In genomic region chr17:57892820-57893595, GRCh38 we compare ENCODE assay signal across 9 cellular contexts. TPM values are rescaled to one million over a fixed set of nuclear protein-coding genes. Genes with fewer than 3 reads are reported as not detected.
DNase-seq lines count a peak whose midpoint lies in the region; ATAC-seq and TF ChIP-seq lines count a peak whose summit lies in the region.
"Had no signal": no experiment of that assay in that cellular context is flagged by ENCODE, and none has a peak within 500 bp of the region (broad histone marks: within the 10 kb centered on the region; RNA-seq: fewer than 3 reads in every experiment).

No MANE protein-coding gene starts in this region.

- H3K9me3 ChIP-seq in HUES48 (ENCODE audit: control insufficient read depth, insufficient read depth, low read length) (no peaks in the 10 kb centered on the region), SJSA1 (replicated peaks) (no peaks in the 10 kb centered on the region), tibial artery (no peaks in the 10 kb centered on the region)

- H3K36me3 ChIP-seq in HUES48 (ENCODE audit: control insufficient read depth, insufficient read depth, low read length) (no peaks in the 10 kb centered on the region), SJSA1 (peaks cover 7% of the 10 kb centered on the region; the same call in 1 of the 2 replicates), tibial artery (no peaks in the 10 kb centered on the region)

- no peaks in the 10 kb centered on the region for H3K9me3 Mint-ChIP-seq in mesothelial cell of epicardium
- H3K9me3 Mint-ChIP-seq in activated CD4-positive, alpha-beta T cell treated with anti-CD3 and anti-CD28 coated beads, Interleukin-2, amount 10 ng/mL, durations not matched to agents 24 days and 14 days, result no peaks in the 10 kb centered on the region
- H3K9me3 Mint-ChIP-seq: naive B cell had no signal

- H3K27me3 ChIP-seq in HUES48 (ENCODE audit: control insufficient read depth, insufficient read depth, low read length) (no peaks in the 10 kb centered on the region), SJSA1 (replicated peaks) (no peaks in the 10 kb centered on the region), tibial artery (no peaks in the 10 kb centered on the region)

- no peak overlapping the region for H3K9ac ChIP-seq in HUES48 (ENCODE audit: low read depth, low read length)

- H3K4me3 ChIP-seq in HUES48 (ENCODE audit: low read depth, low read length) (no peak overlapping the region), SJSA1 (no peak overlapping the region), epithelial cell of proximal tubule (ENCODE audit: low read depth, low read length) (peak overlapping the region; percentile 50), tibial artery (peak overlapping the region; percentile 12 to 19)

- H3K4me1 ChIP-seq in HUES48 (ENCODE audit: control insufficient read depth, insufficient read depth, low read length) (peaks cover 13% of the 10 kb centered on the region), SJSA1 (replicated peaks) (peaks cover 52% of the 10 kb centered on the region), tibial artery (peaks cover 10 to 88% (median 81%) of the 10 kb centered on the region in 4 donors)

- no peaks in the 10 kb centered on the region for H3K36me3 Mint-ChIP-seq in mesothelial cell of epicardium
- H3K36me3 Mint-ChIP-seq in activated CD4-positive, alpha-beta T cell treated with anti-CD3 and anti-CD28 coated beads, Interleukin-2, amount 10 ng/mL, durations not matched to agents 24 days and 14 days (ENCODE audit: low read depth), result no peaks in the 10 kb centered on the region
- H3K36me3 Mint-ChIP-seq: naive B cell had no signal

- DNase-seq in AML-193 (lab: John Stamatoyannopoulos, UW) (peak; percentile 99), SJSA1 (ENCODE audit: low read depth in 1 of 2, low spot score in 2 of 2) (peak; percentile 94), epithelial cell of proximal tubule (ENCODE audit: low read depth) (peak; percentile 91), mesothelial cell of epicardium (ENCODE audit: low spot score in 2 of 2, unreplicated experiment in 2 of 2) (peak in 1 of 2 experiments; percentile 60), tibial artery (peak; percentile 98)
- no peak for DNase-seq in activated CD4-positive, alpha-beta T cell treated with anti-CD3 and anti-CD28 coated beads, Interleukin-2, amount 10 ng/mL, durations not matched to agents 24 days and 14 days

- H3K4me1 Mint-ChIP-seq in mesothelial cell of epicardium, result peaks cover 31% of the 10 kb centered on the region
- peaks cover 6% of the 10 kb centered on the region for H3K4me1 Mint-ChIP-seq in activated CD4-positive, alpha-beta T cell treated with anti-CD3 and anti-CD28 coated beads, Interleukin-2, amount 10 ng/mL, durations not matched to agents 24 days and 14 days

- peak overlapping the region; percentile 96 for H3K27ac Mint-ChIP-seq in mesothelial cell of epicardium
- H3K27ac Mint-ChIP-seq in activated CD4-positive, alpha-beta T cell treated with anti-CD3 and anti-CD28 coated beads, Interleukin-2, amount 10 ng/mL, durations not matched to agents 24 days and 14 days, result no peak overlapping the region

- intact Hi-C loops in tibial artery (cut with DNase I; ENCODE audit: low total_unique reads), result loop anchor here (5.0 kb wide), 1 partner anchor 54 kb away; no protein-coding TSS in a partner anchor
- intact Hi-C loops in activated CD4-positive, alpha-beta T cell treated with anti-CD3 and anti-CD28 coated beads, Interleukin-2, amount 10 ng/mL, durations not matched to agents 24 days and 14 days (cut with micrococcal nuclease), result loop anchor here (1.0 to 2.0 kb wide), 2 partner anchors 102 to 220 kb away; no protein-coding TSS in a partner anchor

- no peaks in the 10 kb centered on the region for H3K27me3 Mint-ChIP-seq in mesothelial cell of epicardium (ENCODE audit: low read depth)
- H3K27me3 Mint-ChIP-seq in activated CD4-positive, alpha-beta T cell treated with anti-CD3 and anti-CD28 coated beads, Interleukin-2, amount 10 ng/mL, durations not matched to agents 24 days and 14 days, result peaks cover 3% of the 10 kb centered on the region

- no peak for ATAC-seq in GM18520 (IDR thresholded peaks at IDR 0.05; ENCODE audit: unreplicated experiment)

- TF ChIP-seq CTCF in epithelial cell of proximal tubule (conservative IDR thresholded peaks at IDR 0.05; ENCODE audit: low read depth, low read length) (no peak), mesothelial cell of epicardium (IDR thresholded peaks at IDR 0.05; ENCODE audit: unreplicated experiment) (no peak), tibial artery (IDR thresholded peaks at IDR 0.05) (no peak)

- H3K27ac ChIP-seq in HUES48 (ENCODE audit: low read depth, low read length) (peak overlapping the region; percentile 83), SJSA1 (peak overlapping the region; percentile 93), tibial artery (peak overlapping the region; percentile 87 to 93)

- peak overlapping the region; percentile 45 for H3K4me3 Mint-ChIP-seq in mesothelial cell of epicardium
- no peak overlapping the region for H3K4me3 Mint-ChIP-seq in activated CD4-positive, alpha-beta T cell treated with anti-CD3 and anti-CD28 coated beads, Interleukin-2, amount 10 ng/mL, durations not matched to agents 24 days and 14 days

RNA-seq across cellular contexts. Expression of gene MRPS23, which starts 43.2 kb away (rescaled TPM):
- total RNA-seq in SJSA1 (2014; rRNA removed; shearing (Covaris generic)), result 59.2 and 83.4 TPM in 2 replicates
- total RNA-seq in epithelial cell of proximal tubule, result 27.0 and 82.9 TPM in 2 replicates
- total RNA-seq in mesothelial cell of epicardium, result 39.9 to 44.5 TPM (median 42.1 TPM) in 3 replicates
- 83.3 and 84.8 TPM in 2 replicates for total RNA-seq in activated CD4-positive, alpha-beta T cell treated with anti-CD3 and anti-CD28 coated beads, Interleukin-2, amount 10 ng/mL, durations not matched to agents 24 days and 14 days

Comparison
In these comparisons a context has a peak if more than half of its experiments do, and no peak if none do; other contexts are left out.
1. H3K4me3 ChIP-seq: peak in epithelial cell of proximal tubule (single experiment) and tibial artery (2 of 2); none in HUES48 (single experiment) and SJSA1 (single experiment).
2. Peak in every context shown above with its lines, with median percentiles within 50 percentile points of each other: H3K27ac ChIP-seq.